In the genomic region with DNA sequence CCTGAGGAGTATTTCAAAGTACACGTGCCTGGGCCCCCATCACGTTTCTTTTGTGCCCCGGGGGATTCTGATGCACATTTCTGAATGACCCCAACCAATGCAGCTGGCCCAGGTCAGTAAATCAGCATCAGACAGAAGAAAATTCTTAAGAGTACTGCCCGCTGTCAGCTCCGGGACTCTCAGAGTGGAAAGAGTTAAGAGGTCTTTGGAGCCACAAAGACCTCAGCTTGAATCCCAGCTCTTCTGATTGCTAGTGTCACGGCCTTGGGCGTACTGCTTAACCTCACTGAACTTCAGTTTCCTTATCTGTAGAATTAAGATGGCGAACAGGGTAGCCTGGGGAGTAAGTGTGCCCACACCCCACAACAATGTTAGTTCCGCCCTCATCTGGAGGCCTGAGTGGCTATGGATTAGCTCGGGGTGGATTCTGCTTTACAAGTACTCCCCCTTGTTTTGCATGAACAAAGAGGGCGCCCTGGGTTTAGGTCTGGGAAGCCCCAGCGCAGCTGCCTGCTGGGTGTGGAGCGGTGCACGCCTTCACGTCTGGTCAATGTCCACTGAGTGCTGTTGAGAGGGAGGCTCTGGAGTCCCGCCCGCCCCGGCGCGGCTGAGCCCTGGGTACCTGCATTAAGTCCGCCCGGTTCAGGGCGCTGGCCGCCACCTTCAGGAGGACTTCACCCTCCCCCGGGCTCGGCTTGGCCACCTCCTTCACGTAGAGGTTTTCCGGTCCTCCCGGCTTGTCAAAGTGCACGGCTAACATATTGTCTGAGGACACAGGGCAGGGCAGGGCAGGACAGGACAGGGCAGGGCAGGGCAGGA, we compare ENCODE assay signal across 8 cellular contexts. TPM values are rescaled to one million over a fixed set of nuclear protein-coding genes. Genes with fewer than 3 reads are reported as not detected.
DNase-seq lines count a peak whose midpoint lies in the region; ATAC-seq and TF ChIP-seq lines count a peak whose summit lies in the region.

No MANE protein-coding gene starts in this region.

- no peaks in the 10 kb centered on the region for H3K9me3 ChIP-seq in mesodermal cell (ENCODE audit: control insufficient read depth, low read length)

- peak; percentile 74 for ATAC-seq in HG02759 (IDR thresholded peaks at IDR 0.05; ENCODE audit: unreplicated experiment)
- peak; percentile 65 for ATAC-seq in effector memory CD8-positive, alpha-beta T cell (replicated peaks)

- H3K27ac ChIP-seq in mesodermal cell (ENCODE audit: low read depth, low read length, severe bottlenecking): peak overlapping the region; percentile 99

- peaks cover 43% of the 10 kb centered on the region for H3K36me3 ChIP-seq in mesodermal cell (ENCODE audit: control insufficient read depth, insufficient read depth, low read length)

- no peak overlapping the region for H3K27ac Mint-ChIP-seq in effector memory CD8-positive, alpha-beta T cell
- H3K27ac Mint-ChIP-seq in type B pancreatic cell: peak overlapping the region; percentile 98

- H3K4me1 Mint-ChIP-seq in effector memory CD8-positive, alpha-beta T cell (ENCODE audit: low read depth in 2 of 2): peaks cover 8 to 9% of the 10 kb centered on the region in 2 donors
- H3K4me1 Mint-ChIP-seq in type B pancreatic cell (ENCODE audit: unreplicated experiment): peaks cover 16% of the 10 kb centered on the region

- peak overlapping the region; percentile 77 to 85 for H3K4me3 Mint-ChIP-seq in effector memory CD8-positive, alpha-beta T cell
- H3K4me3 Mint-ChIP-seq in type B pancreatic cell: peak overlapping the region; percentile 96

- H3K4me3 ChIP-seq in AG10803 (ENCODE audit: low read length) (peak overlapping the region; percentile 79), mesodermal cell (ENCODE audit: extremely low read depth, insufficient read depth, low read length, poor library complexity, severe bottlenecking) (peak overlapping the region; percentile 63)

- 6 to 9% methylated on average over 21 to 24 of the region's 30 CpGs for WGBS in mesodermal cell (ENCODE audit: insufficient coverage in 2 of 2), 2 experiments

- H3K27me3 Mint-ChIP-seq in effector memory CD8-positive, alpha-beta T cell: no peaks in the 10 kb centered on the region
- no peaks in the 10 kb centered on the region for H3K27me3 Mint-ChIP-seq in type B pancreatic cell

- H3K4me1 ChIP-seq in mesodermal cell (ENCODE audit: control insufficient read depth, insufficient read depth, low read length, poor library complexity, severe bottlenecking): no peaks in the 10 kb centered on the region

- TF ChIP-seq POLR2A in GM15510 (IDR thresholded peaks at IDR 0.05; ENCODE audit: borderline replicate concordance, extremely low read depth, insufficient read length): peak; percentile 67

- H3K36me3 Mint-ChIP-seq in effector memory CD8-positive, alpha-beta T cell (ENCODE audit: insufficient read depth): peaks cover 24% of the 10 kb centered on the region
- peaks cover 22% of the 10 kb centered on the region for H3K36me3 Mint-ChIP-seq in type B pancreatic cell

- TF ChIP-seq CTCF in AG10803 (conservative IDR thresholded peaks at IDR 0.05; ENCODE audit: low read length) (peak; percentile 22), type B pancreatic cell (conservative IDR thresholded peaks at IDR 0.05) (no peak)

- peak; percentile 79 for DNase-seq in AG10803 (ENCODE audit: low read depth)
- DNase-seq in NCI-H1092 treated with DMSO at 0.1 percent for 48 hours (lab: John Stamatoyannopoulos, UW): peak; percentile 59
- DNase-seq in SW480 (ENCODE audit: low spot score): peak; percentile 98
- DNase-seq in effector memory CD8-positive, alpha-beta T cell: no peak
- DNase-seq in type B pancreatic cell (ENCODE audit: extremely low spot score, unreplicated experiment): no peak

- H3K9me3 Mint-ChIP-seq in effector memory CD8-positive, alpha-beta T cell: no peaks in the 10 kb centered on the region
- no peaks in the 10 kb centered on the region for H3K9me3 Mint-ChIP-seq in type B pancreatic cell

RNA-seq across cellular contexts. Expression of gene TP53I3, which starts 0.9 kb away (rescaled TPM):
- polyA plus RNA-seq in mesodermal cell (2013, experiment 1 of 2): 35.4 TPM
- 35.0 TPM for polyA plus RNA-seq in mesodermal cell (2013, experiment 2 of 2)
- total RNA-seq in type B pancreatic cell (ENCODE audit: low replicate concordance): 63.4 and 74.0 TPM in 2 replicates

RNA-seq across cellular contexts. Expression of gene SF3B6, which starts 7.7 kb away (rescaled TPM):
- 165 TPM for polyA plus RNA-seq in mesodermal cell (2013, experiment 1 of 2)
- 179 TPM for polyA plus RNA-seq in mesodermal cell (2013, experiment 2 of 2)
- total RNA-seq in type B pancreatic cell (ENCODE audit: low replicate concordance): 102 TPM in 2 replicates

RNA-seq across cellular contexts. Expression of gene FKBP1B, which starts 34.2 kb away (rescaled TPM):
- 43.1 TPM for polyA plus RNA-seq in mesodermal cell (2013, experiment 1 of 2)
- polyA plus RNA-seq in mesodermal cell (2013, experiment 2 of 2): 40.1 TPM
- 19.0 and 23.0 TPM in 2 replicates for total RNA-seq in type B pancreatic cell (ENCODE audit: low replicate concordance)

RNA-seq across cellular contexts. Expression of gene WDCP, which starts 36.6 kb away (rescaled TPM):
- 10.3 TPM for polyA plus RNA-seq in mesodermal cell (2013, experiment 1 of 2)
- polyA plus RNA-seq in mesodermal cell (2013, experiment 2 of 2): 9.7 TPM
- total RNA-seq in type B pancreatic cell (ENCODE audit: low replicate concordance): 12.3 and 24.6 TPM in 2 replicates

RNA-seq across cellular contexts. Expression of gene PFN4, which starts 39.4 kb away (rescaled TPM):
- 0.81 TPM for polyA plus RNA-seq in mesodermal cell (2013, experiment 1 of 2)
- polyA plus RNA-seq in mesodermal cell (2013, experiment 2 of 2): 0.91 TPM
- total RNA-seq in type B pancreatic cell (ENCODE audit: low replicate concordance): 1.3 and 2.5 TPM in 2 replicates

Comparison
In these comparisons a context has a peak if more than half of its experiments do, and no peak if none do; other contexts are left out.
1. DNase-seq: peak in AG10803 (single experiment), NCI-H1092 treated with DMSO at 0.1 percent for 48 hours (single experiment) and SW480 (single experiment); none in effector memory CD8-positive, alpha-beta T cell (0 of 3) and type B pancreatic cell (single experiment).